ENCODE assay signal across 20 cellular contexts in the genomic region with DNA sequence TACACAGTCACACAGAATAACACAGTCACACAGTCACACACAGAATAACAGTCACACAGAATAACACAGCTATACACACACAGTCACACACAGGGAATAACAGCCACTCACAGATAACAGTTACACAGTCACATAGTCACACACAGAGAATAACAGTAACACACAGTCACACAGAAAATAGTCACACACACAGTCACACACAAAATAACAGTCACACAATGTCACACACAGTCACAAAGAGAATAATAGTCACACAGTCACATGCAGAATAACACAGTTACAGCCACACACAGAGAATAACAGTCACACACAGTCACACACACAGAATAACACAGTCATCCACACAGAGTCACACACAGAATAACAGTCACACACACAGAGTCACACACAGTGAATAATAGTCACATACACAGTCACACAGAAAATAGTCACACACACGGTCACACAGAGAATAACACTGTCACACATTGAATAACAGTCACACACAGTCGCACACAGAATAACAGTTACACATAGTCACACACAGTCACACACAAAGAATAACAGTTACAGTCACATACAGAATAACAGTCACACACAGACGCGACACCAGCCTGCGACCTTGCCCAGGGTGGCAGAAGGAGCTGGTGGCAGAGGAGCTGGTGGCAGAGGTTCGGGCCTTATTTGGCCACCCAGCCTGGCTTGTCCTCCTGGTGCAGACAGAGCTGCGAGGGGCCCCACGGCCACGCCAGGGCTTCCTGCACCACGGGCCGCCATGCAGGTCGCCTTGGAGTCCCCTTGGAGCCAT. TPM values are rescaled to one million over a fixed set of nuclear protein-coding genes. Genes with fewer than 3 reads are reported as not detected.
"Had no signal": no experiment of that assay in that cellular context is flagged by ENCODE, and none has a peak within 500 bp of the region (broad histone marks: within the 10 kb centered on the region; RNA-seq: fewer than 3 reads in every experiment).

No MANE protein-coding gene starts in this region.

- H3K4me2 ChIP-seq: smooth muscle cell had no signal

- ATAC-seq: naive thymus-derived CD8-positive, alpha-beta T cell; SK-N-SH treated with all-trans-retinoic acid at 6 μM for 48 hours; upper lobe of right lung had no signal

- H3K36me3 ChIP-seq: brain microvascular endothelial cell, right atrium auricular region, upper lobe of right lung had no signal

- H3K4me3 ChIP-seq: right atrium auricular region, smooth muscle cell, testis, upper lobe of right lung had no signal

- H3K4me3 Mint-ChIP-seq: naive thymus-derived CD8-positive, alpha-beta T cell; stimulated activated naive CD8-positive, alpha-beta T cell treated with anti-CD3 and anti-CD28 coated beads, Interleukin-15, amount 100 ng/mL, for 72 hours; T-helper 1 cell treated with Interleukin-12 subunit alpha and Interleukin-12 subunit beta and Interleukin-4 antibody, amounts not matched to agents 30 μg/mL and 1 μg/mL, for 36 hours had no signal

- H3K27ac ChIP-seq: brain microvascular endothelial cell, testis, upper lobe of right lung had no signal

- H3K27me3 Mint-ChIP-seq: naive thymus-derived CD8-positive, alpha-beta T cell; progenitor cell of endocrine pancreas; stimulated activated naive CD8-positive, alpha-beta T cell treated with anti-CD3 and anti-CD28 coated beads, Interleukin-15, amount 100 ng/mL, for 72 hours had no signal

- H3K9me3 ChIP-seq: testis, upper lobe of right lung had no signal

- DNase-seq: activated CD4-positive, alpha-beta T cell treated with anti-CD3 and anti-CD28 coated beads for 4 hours; activated gamma-delta T cell; amygdala; brain microvascular endothelial cell; effector memory CD4-positive, alpha-beta T cell; foreskin fibroblast; hypothalamus; mesenchymal stem cell; naive thymus-derived CD8-positive, alpha-beta T cell; nucleus accumbens; stimulated activated CD4-positive, alpha-beta T cell treated with anti-CD3 and anti-CD28 coated beads, Interleukin-4, amount 100 ng/mL, for 4 hours; stimulated activated CD8-positive, alpha-beta memory T cell treated with anti-CD3 and anti-CD28 coated beads, Interleukin-4, amount 100 ng/mL, for 48 hours; stimulated activated naive CD8-positive, alpha-beta T cell treated with anti-CD3 and anti-CD28 coated beads, Interleukin-15, amount 100 ng/mL, for 72 hours; testis; upper lobe of right lung had no signal

- H3K27ac Mint-ChIP-seq: T-helper 1 cell treated with Interleukin-12 subunit alpha and Interleukin-12 subunit beta and Interleukin-4 antibody, amounts not matched to agents 30 μg/mL and 1 μg/mL, for 36 hours had no signal

- H3K4me1 ChIP-seq: testis, upper lobe of right lung had no signal

- H3K27me3 ChIP-seq: brain microvascular endothelial cell, right atrium auricular region, testis, upper lobe of right lung had no signal

RNA-seq across cellular contexts. Expression of gene RAMP1, which starts 51.3 kb away (rescaled TPM):
- total RNA-seq: naive thymus-derived CD8-positive, alpha-beta T cell had no signal
